ENCODE assay signal across 28 cellular contexts in the genomic region with DNA sequence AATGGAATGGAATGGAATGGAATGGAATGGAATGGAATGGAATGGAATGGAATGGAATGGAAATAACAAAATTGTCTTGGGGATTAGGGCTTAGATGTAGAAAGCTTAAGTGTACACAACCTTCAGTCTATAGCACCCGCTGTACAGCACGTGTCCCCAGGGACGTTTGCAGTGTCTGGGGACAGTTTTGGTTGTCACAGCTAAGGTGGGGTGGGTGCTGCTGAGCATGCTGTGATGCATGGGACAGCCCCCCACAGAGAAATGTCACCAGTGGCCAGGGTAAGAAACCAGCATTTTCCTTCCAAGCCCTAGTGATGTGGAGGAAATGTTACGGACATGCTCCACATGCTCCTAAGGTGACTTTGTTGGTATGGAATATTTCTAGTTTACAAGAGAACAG.
"Had no signal": no experiment of that assay in that cellular context is flagged by ENCODE, and none has a peak within 500 bp of the region (broad histone marks: within the 10 kb centered on the region; RNA-seq: fewer than 3 reads in every experiment).

No MANE protein-coding gene starts in this region.

- ATAC-seq: left colon; mucosa of descending colon; naive thymus-derived CD4-positive, alpha-beta T cell; natural killer cell treated with Interleukin-12 subunit alpha and Interleukin-12 subunit beta and Interleukin-15 and Interleukin-18, amount 100 ng/mL, for 72 hours; pancreas; sciatic nerve; stimulated activated naive B cell treated with anti-CD40 and anti-IgM and Interleukin-4, amounts not matched to agents 10 μg/mL and 1 μg/mL and 100 μg/mL, for 72 hours; stimulated activated naive CD8-positive, alpha-beta T cell treated with anti-CD3 and anti-CD28 coated beads, Interleukin-15, Interleukin-2, amounts not matched to agents 100 U/mL and 50 U/mL, for 24 hours had no signal

- H3K36me3 Mint-ChIP-seq: immature natural killer cell; naive thymus-derived CD4-positive, alpha-beta T cell; natural killer cell treated with Interleukin-12 subunit alpha and Interleukin-12 subunit beta and Interleukin-15 and Interleukin-18, amount 100 ng/mL, for 72 hours; stimulated activated naive B cell treated with anti-CD40 and anti-IgM and Interleukin-4, amounts not matched to agents 10 μg/mL and 1 μg/mL and 100 μg/mL, for 72 hours had no signal

- H3K9me3 Mint-ChIP-seq: immature natural killer cell; naive thymus-derived CD4-positive, alpha-beta T cell; stimulated activated naive B cell treated with anti-CD40 and anti-IgM and Interleukin-4, amounts not matched to agents 10 μg/mL and 1 μg/mL and 100 μg/mL, for 72 hours had no signal

- H3K27ac ChIP-seq: left ventricle myocardium inferior, pancreas, prostate gland, skin epidermis, stomach, suprapubic skin, uterus had no signal

- H3K27ac Mint-ChIP-seq: immature natural killer cell; natural killer cell treated with Interleukin-12 subunit alpha and Interleukin-12 subunit beta and Interleukin-15 and Interleukin-18, amount 100 ng/mL, for 72 hours; stimulated activated naive B cell treated with anti-CD40 and anti-IgM and Interleukin-4, amounts not matched to agents 10 μg/mL and 1 μg/mL and 100 μg/mL, for 72 hours had no signal

- H3K4me3 Mint-ChIP-seq: immature natural killer cell; naive thymus-derived CD4-positive, alpha-beta T cell; natural killer cell treated with Interleukin-12 subunit alpha and Interleukin-12 subunit beta and Interleukin-15 and Interleukin-18, amount 100 ng/mL, for 72 hours; stimulated activated naive B cell treated with anti-CD40 and anti-IgM and Interleukin-4, amounts not matched to agents 10 μg/mL and 1 μg/mL and 100 μg/mL, for 72 hours had no signal

- FAIRE-seq: islet of Langerhans, kidney, pancreas had no signal

- H3K36me3 ChIP-seq: left ventricle myocardium inferior, pancreas, prostate gland, stomach, suprapubic skin, thoracic aorta, tibial artery, uterus had no signal

- H3K4me3 ChIP-seq: left ventricle myocardium inferior, lung, mucosa of descending colon, pancreas, prostate gland, skin epidermis, stomach, suprapubic skin, thoracic aorta, tibial artery, uterus had no signal

- H3K9me3 ChIP-seq: left ventricle myocardium inferior, mucosa of descending colon, pancreas, prostate gland, stomach, suprapubic skin, thoracic aorta, tibial artery, uterus had no signal

- H3K27me3 ChIP-seq: pancreas, stomach, suprapubic skin, tibial artery, uterus had no signal

- H3K4me1 ChIP-seq: pancreas, prostate gland had no signal

- H3K27me3 Mint-ChIP-seq: stimulated activated naive B cell treated with anti-CD40 and anti-IgM and Interleukin-4, amounts not matched to agents 10 μg/mL and 1 μg/mL and 100 μg/mL, for 72 hours had no signal

- DNase-seq: hypothalamus; immature natural killer cell; kidney; left colon; left ventricle myocardium inferior; mesendoderm; midbrain; mucosa of descending colon; naive thymus-derived CD4-positive, alpha-beta T cell; pancreas; retina; stimulated activated CD4-positive, alpha-beta T cell treated with anti-CD3 and anti-CD28 coated beads, Interleukin-12 subunit alpha, Interleukin-12 subunit beta, amount 100 ng/mL, for 4 hours; stimulated activated CD4-positive, alpha-beta T cell treated with anti-CD3 and anti-CD28 coated beads, Interleukin-15, amount 100 ng/mL, for 24 hours; stimulated activated CD4-positive, alpha-beta T cell treated with anti-CD3 and anti-CD28 coated beads, Interleukin-4, amount 100 ng/mL, for 1 hour; stimulated activated naive B cell treated with anti-CD40 and anti-IgM and Interleukin-4, amounts not matched to agents 10 μg/mL and 1 μg/mL and 100 μg/mL, for 72 hours; stimulated activated naive CD8-positive, alpha-beta T cell treated with anti-CD3 and anti-CD28 coated beads, Interleukin-15, Interleukin-2, amounts not matched to agents 100 U/mL and 50 U/mL, for 24 hours; stomach; tibial artery; trophoblast cell; uterus had no signal
